Comparison of ENCODE assay signal across 35 cellular contexts in genomic region chr20:63049191-63049518, GRCh38. TPM values are rescaled to one million over a fixed set of nuclear protein-coding genes. Genes with fewer than 3 reads are reported as not detected.
"Had no signal": no experiment of that assay in that cellular context is flagged by ENCODE, and none has a peak within 500 bp of the region (broad histone marks: within the 10 kb centered on the region; RNA-seq: fewer than 3 reads in every experiment).

No MANE protein-coding gene starts in this region.

- H3K4me3 ChIP-seq: MG63, Peyer's patch had no signal

- FAIRE-seq: bronchial epithelial cell had no signal

- H3K9me3 ChIP-seq: MG63, Peyer's patch had no signal

- H3K27ac ChIP-seq: Peyer's patch, WERI-Rb-1 had no signal

- H3K36me3 ChIP-seq: MG63, Peyer's patch, WERI-Rb-1 had no signal

- ATAC-seq: activated naive CD8-positive, alpha-beta T cell treated with anti-CD3 and anti-CD28 coated beads, Interleukin-2, amount 50 U/mL, for 24 hours; activated T-cell treated with anti-CD3 and anti-CD28 coated beads, Interleukin-2, amount 50 U/mL, for 4 hours; PC-3 had no signal

- H3K27me3 ChIP-seq: Peyer's patch had no signal

- H3K4me1 ChIP-seq: Peyer's patch had no signal

- DNase-seq: activated CD4-positive, alpha-beta T cell treated with anti-CD3 and anti-CD28 coated beads for 1 hour; activated CD4-positive, alpha-beta T cell treated with anti-CD3 and anti-CD28 coated beads, Interleukin-2, amount 10 ng/mL, durations not matched to agents 24 days and 14 days; activated CD4-positive, alpha-beta T cell treated with anti-CD3 and anti-CD28 coated beads, Interleukin-2, amount 50 U/mL, for 4 hours; activated CD4-positive, CD25-positive, alpha-beta regulatory T cell; activated CD8-positive, alpha-beta T cell treated with anti-CD3 and anti-CD28 coated beads for 36 hours; activated effector memory CD4-positive, alpha-beta T cell treated with Interleukin-2 at 50 U/mL for 16 hours; activated naive CD4-positive, alpha-beta T cell treated with anti-CD3 and anti-CD28 coated beads, Interleukin-2, amount 10 ng/mL, durations not matched to agents 7 days and 5 days; activated naive CD8-positive, alpha-beta T cell treated with anti-CD3 and anti-CD28 coated beads, Interleukin-2, amount 50 U/mL, for 24 hours; activated T-cell treated with anti-CD3 and anti-CD28 coated beads for 4 hours; activated T-cell treated with anti-CD3 and anti-CD28 coated beads, Interleukin-2, amount 50 U/mL, for 4 hours; anterior cingulate cortex; caudate nucleus; cerebellar nuclear complex; KBM-7; MG63; NCI-H1048; NCI-H1105 treated with DMSO at 0.1 percent for 48 hours; NCI-H1436; NCI-H1694; NCI-H1930; NCI-H2081 treated with DMSO at 0.1 percent for 48 hours; NCI-H345; NCI-H524 treated with DMSO at 0.1 percent for 48 hours; NK-92 treated with Interleukin-12 subunit alpha and Interleukin-12 subunit beta, amount 100 ng/mL, for 24 hours; PC-3; Peyer's patch; RPMI8226; SW 1271; T-helper 1 cell; T1000; WERI-Rb-1 had no signal

RNA-seq across cellular contexts. Expression of gene BHLHE23, which starts 42.4 kb away (rescaled TPM):
- total RNA-seq: activated CD4-positive, alpha-beta T cell treated with anti-CD3 and anti-CD28 coated beads, Interleukin-2, amount 10 ng/mL, durations not matched to agents 24 days and 14 days; activated CD8-positive, alpha-beta memory T cell treated with anti-CD3 and anti-CD28 coated beads for 36 hours; activated CD8-positive, alpha-beta T cell treated with anti-CD3 and anti-CD28 coated beads for 36 hours; activated T-cell treated with anti-CD3 and anti-CD28 coated beads, Interleukin-2, amount 50 U/mL, for 4 hours; bronchial epithelial cell; NCI-H460; PC-3; Peyer's patch; T-helper 2 cell treated with Interferon-gamma antibody and Interleukin-4, amounts not matched to agents 100 ng/mL and 5 ng/mL, for 36 hours had no signal
